Comparison of ENCODE assay signal across 1 cellular context in genomic region chr4:128725405-128725804, GRCh38.
TF ChIP-seq lines count a peak whose summit lies in the region.

No MANE protein-coding gene starts in this region.

TF ChIP-seq in WTC11, 78 proteins besides CTCF, POLR2A, EP300 and RAD21:
- TF ChIP-seq IRF1 (CRISPR knock-in tag; IDR thresholded peaks at IDR 0.05) (no peak), ATF6 (CRISPR knock-in tag; IDR thresholded peaks at IDR 0.05) (no peak), TEAD1 (CRISPR knock-in tag; IDR thresholded peaks at IDR 0.05) (no peak), MYBL2 (CRISPR knock-in tag; IDR thresholded peaks at IDR 0.05) (no peak), E2F4 (CRISPR knock-in tag; IDR thresholded peaks at IDR 0.05; ENCODE audit: borderline replicate concordance, low read depth) (no peak), KAT7 (CRISPR knock-in tag; IDR thresholded peaks at IDR 0.05; ENCODE audit: borderline replicate concordance) (no peak), TP53 (CRISPR knock-in tag; IDR thresholded peaks at IDR 0.05) (no peak)
- TF ChIP-seq, protein P1, sequence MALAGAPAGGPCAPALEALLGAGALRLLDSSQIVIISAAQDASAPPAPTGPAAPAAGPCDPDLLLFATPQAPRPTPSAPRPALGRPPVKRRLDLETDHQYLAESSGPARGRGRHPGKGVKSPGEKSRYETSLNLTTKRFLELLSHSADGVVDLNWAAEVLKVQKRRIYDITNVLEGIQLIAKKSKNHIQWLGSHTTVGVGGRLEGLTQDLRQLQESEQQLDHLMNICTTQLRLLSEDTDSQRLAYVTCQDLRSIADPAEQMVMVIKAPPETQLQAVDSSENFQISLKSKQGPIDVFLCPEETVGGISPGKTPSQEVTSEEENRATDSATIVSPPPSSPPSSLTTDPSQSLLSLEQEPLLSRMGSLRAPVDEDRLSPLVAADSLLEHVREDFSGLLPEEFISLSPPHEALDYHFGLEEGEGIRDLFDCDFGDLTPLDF (CRISPR knock-in tag; IDR thresholded peaks at IDR 0.05), result no peak
